Comparison of ENCODE assay signal across 11 cellular contexts in the genomic region with DNA sequence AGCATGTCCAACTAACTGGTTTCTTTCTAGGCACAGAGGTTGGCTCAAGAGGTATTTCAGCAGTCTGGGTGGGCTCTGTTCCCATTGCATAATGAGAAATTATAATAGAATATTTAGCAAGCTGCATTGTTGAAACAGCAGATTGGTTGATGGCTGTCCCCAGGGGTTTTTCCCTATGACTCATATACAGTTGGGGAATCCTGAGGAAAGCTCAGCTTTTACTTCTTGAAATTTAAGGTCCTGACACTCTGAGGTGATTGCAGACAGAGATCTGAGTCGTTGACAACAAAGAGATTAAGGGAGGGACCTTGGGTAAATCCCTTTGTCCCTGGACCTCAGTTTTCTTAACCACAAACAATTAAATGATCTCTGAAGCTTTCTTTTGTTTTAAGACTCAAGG. TPM values are rescaled to one million over a fixed set of nuclear protein-coding genes. Genes with fewer than 3 reads are reported as not detected.
DNase-seq lines count a peak whose midpoint lies in the region; ATAC-seq and TF ChIP-seq lines count a peak whose summit lies in the region.
"Had no signal": no experiment of that assay in that cellular context is flagged by ENCODE, and none has a peak within 500 bp of the region (broad histone marks: within the 10 kb centered on the region; RNA-seq: fewer than 3 reads in every experiment).

No MANE protein-coding gene starts in this region.

- intact Hi-C loops in A673 (cut with micrococcal nuclease; ENCODE audit: unreplicated experiment) (no loop called here), gastrocnemius medialis (cut with DNase I; ENCODE audit: low total_unique reads) (no loop called here)

- H3K27me3 Mint-ChIP-seq in CD8-positive, alpha-beta memory T cell, result peaks cover 0 to 3% of the 10 kb centered on the region in 2 donors

- H3K36me3 Mint-ChIP-seq in CD8-positive, alpha-beta memory T cell, result peaks cover 0 to 18% (median 0%) of the 10 kb centered on the region in 3 donors

- H3K27ac ChIP-seq in A673 (ENCODE audit: low read depth, low read length, poor library complexity, severe bottlenecking) (no peak overlapping the region), gastrocnemius medialis (no peak overlapping the region)
- H3K27ac ChIP-seq in CD8-positive, alpha-beta memory T cell (ENCODE audit: low read depth, low read length), result no peak overlapping the region

- DNase-seq in A673 (ENCODE audit: low spot score) (peak; percentile 79), T1000 (lab: John Stamatoyannopoulos, UW) (peak; percentile 18), fibroblast of villous mesenchyme (ENCODE audit: low read depth) (peak; percentile 31), gastrocnemius medialis (no peak), NCI-H2081 (lab: John Stamatoyannopoulos, UW) (no peak), occipital lobe (lab: John Stamatoyannopoulos, UW) (no peak)
- DNase-seq in CD8-positive, alpha-beta memory T cell, result no peak
- DNase-seq: activated CD4-positive, alpha-beta T cell treated with anti-CD3 and anti-CD28 coated beads for 48 hours; COR-L47; NCI-H82 had no signal

- ATAC-seq in GM19463 (IDR thresholded peaks at IDR 0.05; ENCODE audit: unreplicated experiment) (peak; percentile 60), gastrocnemius medialis (no peak)

- no peak overlapping the region for H3K4me3 Mint-ChIP-seq in CD8-positive, alpha-beta memory T cell

- TF ChIP-seq CTCF in A673 (conservative IDR thresholded peaks at IDR 0.05; ENCODE audit: low read depth, low read length) (no peak), fibroblast of villous mesenchyme (IDR thresholded peaks at IDR 0.05; ENCODE audit: insufficient read depth, low read depth, low read length) (no peak), gastrocnemius medialis (IDR thresholded peaks at IDR 0.05 in 4 of 5, conservative IDR thresholded peaks at IDR 0.05 in 1 of 5) (no peak)

- peak overlapping the region in 1 of 8 donors; percentile 22 for H3K27ac Mint-ChIP-seq in CD8-positive, alpha-beta memory T cell

- H3K4me1 ChIP-seq in A673 (ENCODE audit: insufficient read depth, low read length, poor library complexity, severe bottlenecking) (peaks cover 12% of the 10 kb centered on the region), gastrocnemius medialis (no peaks in the 10 kb centered on the region)
- H3K4me1 ChIP-seq in CD8-positive, alpha-beta memory T cell (ENCODE audit: insufficient read depth, low read length), result no peaks in the 10 kb centered on the region

- CTCF ChIA-PET in A673 (lab: Charles Lee), result interaction anchor here (0.5 kb wide), 1 partner anchor 39 kb away, joined by 7 read pairs; no protein-coding TSS in a partner anchor
- CTCF ChIA-PET in CD8-positive, alpha-beta memory T cell (lab: Charles Lee), result interaction anchor here (0.8 to 1.4 kb wide), 2 partner anchors 17 to 54 kb away, joined by 3 read pairs; no protein-coding TSS in a partner anchor

- in situ Hi-C loops in gastrocnemius medialis (cut with MboI; ENCODE audit: low sequenced_read_pairs in 4 of 4), result no loop called here

- peaks cover 0 to 6% (median 2%) of the 10 kb centered on the region in 5 donors for H3K9me3 Mint-ChIP-seq in CD8-positive, alpha-beta memory T cell

- H3K36me3 ChIP-seq in A673 (ENCODE audit: insufficient read depth, low read length, poor library complexity, severe bottlenecking) (no peaks in the 10 kb centered on the region), gastrocnemius medialis (no peaks in the 10 kb centered on the region)
- H3K36me3 ChIP-seq in CD8-positive, alpha-beta memory T cell (ENCODE audit: insufficient read depth, low read length), result no peaks in the 10 kb centered on the region

- H3K4me3 ChIP-seq in A673 (ENCODE audit: low read depth, low read length, poor library complexity, severe bottlenecking) (peak overlapping the region; percentile 3), fibroblast of villous mesenchyme (ENCODE audit: low read depth, low read length) (no peak overlapping the region), gastrocnemius medialis (no peak overlapping the region)
- no peak overlapping the region for H3K4me3 ChIP-seq in CD8-positive, alpha-beta memory T cell (ENCODE audit: low read length)

- H3K9me3 ChIP-seq in A673 (ENCODE audit: low read depth, low read length, poor library complexity, severe bottlenecking), result no peaks in the 10 kb centered on the region
- no peaks in the 10 kb centered on the region for H3K9me3 ChIP-seq in gastrocnemius medialis
- no peaks in the 10 kb centered on the region for H3K9me3 ChIP-seq in CD8-positive, alpha-beta memory T cell (ENCODE audit: low read length)

- no TSS peak for BruUV-seq in A673 (replicated peaks; lab: Mats Ljungman, UMichigan)

- peaks cover 9 to 21% (median 14%) of the 10 kb centered on the region in 3 donors for H3K4me1 Mint-ChIP-seq in CD8-positive, alpha-beta memory T cell

- POLR2A ChIA-PET in A673 (lab: Charles Lee; ENCODE audit: low non-redundant PET), result interaction anchor here (0.6 kb wide), 2 partner anchors 62 to 149 kb away, joined by 3 to 4 read pairs; partner anchors contain the start of gene TNC
- POLR2A ChIA-PET in CD8-positive, alpha-beta memory T cell (lab: Charles Lee), result interaction anchor here (0.6 kb wide), 1 partner anchor 17 kb away, joined by 4 read pairs; no protein-coding TSS in a partner anchor

- TF ChIP-seq POLR2A in gastrocnemius medialis (IDR thresholded peaks at IDR 0.05), result no peak

- no peaks in the 10 kb centered on the region for H3K27me3 ChIP-seq in A673 (replicated peaks; ENCODE audit: insufficient read depth, low read depth, low read length, poor library complexity)
- no peaks in the 10 kb centered on the region for H3K27me3 ChIP-seq in gastrocnemius medialis
- no peaks in the 10 kb centered on the region for H3K27me3 ChIP-seq in CD8-positive, alpha-beta memory T cell (ENCODE audit: insufficient read depth, low read length, poor library complexity, severe bottlenecking)

RNA-seq across cellular contexts. Expression of gene TNFSF8, which starts 38.3 kb away (rescaled TPM):
- total RNA-seq in A673 (2021) (not detected in 2 replicates), fibroblast of villous mesenchyme (not detected in 2 replicates), gastrocnemius medialis (under 1 TPM in 2 of 4 donors, not detected in 2; 0.29 to 0.76 TPM), occipital lobe (1.1 TPM)
- 10 to 100 TPM; 72.6 to 73.2 TPM for total RNA-seq in CD8-positive, alpha-beta memory T cell
- 83.6 TPM for polyA plus RNA-seq in CD8-positive, alpha-beta memory T cell

Comparison
In these comparisons a context has a peak if more than half of its experiments do, and no peak if none do; other contexts are left out.
1. DNase-seq: peak in A673 (single experiment), T1000 (single experiment) and fibroblast of villous mesenchyme (single experiment); none in gastrocnemius medialis (0 of 2), CD8-positive, alpha-beta memory T cell (0 of 5), NCI-H2081 (0 of 2) and occipital lobe (single experiment).
2. RNA of gene TNFSF8, which starts 38.3 kb away (total RNA-seq): 72.6 to 73.2 TPM in CD8-positive, alpha-beta memory T cell; 1.1 TPM in occipital lobe (single experiment), 0.29 to 0.76 TPM in gastrocnemius medialis, not detected in A673 and not detected in fibroblast of villous mesenchyme; every median in the first group is over 10 times any median in the second.